Comparison of ENCODE assay signal across 12 cellular contexts in the genomic region with DNA sequence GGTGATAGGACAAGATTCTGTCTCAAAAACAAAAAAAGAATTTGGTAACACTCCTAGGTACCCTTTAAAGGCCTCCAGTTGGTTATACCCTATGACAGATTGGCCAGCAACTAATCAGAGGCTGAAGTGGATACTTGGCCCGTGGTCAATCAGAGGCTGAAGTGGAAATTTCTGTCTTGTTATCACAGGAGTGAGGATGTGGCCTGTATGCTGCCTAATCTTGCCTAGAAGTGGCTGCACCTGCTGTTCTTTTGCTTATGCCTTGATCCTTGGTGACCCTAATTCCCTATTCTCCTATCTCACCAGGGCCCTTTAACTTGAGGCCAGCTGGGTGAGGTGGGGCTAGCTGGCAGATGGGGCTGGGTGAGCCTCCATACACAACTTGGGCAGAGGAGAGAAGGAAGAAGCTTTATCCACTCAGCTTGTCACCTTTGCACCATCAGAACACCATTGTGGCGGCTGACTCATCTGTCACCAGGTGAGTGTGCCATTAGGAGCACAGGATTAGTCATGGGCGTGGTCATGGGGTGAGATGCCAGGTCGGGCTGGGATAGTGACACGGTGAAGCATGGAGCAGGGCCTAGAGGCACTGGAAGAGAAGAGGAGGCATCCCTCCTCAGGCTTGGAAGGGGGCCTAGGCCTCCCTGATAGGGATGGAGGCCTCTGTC. TPM values are rescaled to one million over a fixed set of nuclear protein-coding genes. Genes with fewer than 3 reads are reported as not detected.
DNase-seq lines count a peak whose midpoint lies in the region; ATAC-seq and TF ChIP-seq lines count a peak whose summit lies in the region.
"Had no signal": no experiment of that assay in that cellular context is flagged by ENCODE, and none has a peak within 500 bp of the region (broad histone marks: within the 10 kb centered on the region; RNA-seq: fewer than 3 reads in every experiment).

No MANE protein-coding gene starts in this region.

- DNase-seq in activated T-cell treated with anti-CD3 and anti-CD28 coated beads for 24 hours (ENCODE audit: low read depth) (peak; percentile 21), left lung (no peak), stomach (peak; percentile 68), HK-2 (ENCODE audit: unreplicated experiment) (no peak), NCI-H1048 (lab: John Stamatoyannopoulos, UW) (no peak)
- no peak for DNase-seq in activated T-cell treated with anti-CD3 and anti-CD28 coated beads, Interleukin-2, amount 50 U/mL, for 1 hour
- DNase-seq in activated CD8-positive, alpha-beta memory T cell treated with anti-CD3 and anti-CD28 coated beads, Interleukin-2, amount 50 U/mL, for 48 hours: peak; percentile 81
- DNase-seq: NCI-H1092 treated with DMSO at 0.1 percent for 48 hours, testis had no signal

- TF ChIP-seq CTCF in left lung (IDR thresholded peaks at IDR 0.05): no peak
- no peak for TF ChIP-seq CTCF in stomach (IDR thresholded peaks at IDR 0.05)

- ATAC-seq in left lung (peak; percentile 9), GM19397 (IDR thresholded peaks at IDR 0.05; ENCODE audit: unreplicated experiment) (no peak)

- H3K36me3 ChIP-seq in left lung (no peaks in the 10 kb centered on the region), stomach (no peaks in the 10 kb centered on the region)
- H3K36me3 ChIP-seq: BLaER1 treated with 17β-estradiol and CSF1 and Interleukin-3, amounts not matched to agents 10 nM and 100 nM; neutrophil had no signal

- intact Hi-C loops in left lung (cut with DNase I): no loop called here
- intact Hi-C loops in stomach (cut with DNase I; ENCODE audit: low total_unique reads): loop anchor here (10.0 kb wide), 1 partner anchor 406 kb away; no protein-coding TSS in a partner anchor

- WGBS in stomach, 5 donors: 52 to 74% (median 69%) methylated on average over 5 of the region's 5 CpGs

- H3K27me3 ChIP-seq in left lung (no peaks in the 10 kb centered on the region), stomach (no peaks in the 10 kb centered on the region)
- H3K27me3 ChIP-seq: BLaER1 treated with 17β-estradiol and CSF1 and Interleukin-3, amounts not matched to agents 10 nM and 100 nM; testis had no signal

- TF ChIP-seq POLR2A in stomach (IDR thresholded peaks at IDR 0.05): no peak

- H3K4me3 ChIP-seq in left lung (no peak overlapping the region), stomach (no peak overlapping the region)
- H3K4me3 ChIP-seq: BLaER1 treated with 17β-estradiol and CSF1 and Interleukin-3, amounts not matched to agents 10 nM and 100 nM; testis had no signal

- no peak overlapping the region for H3K27ac ChIP-seq in left lung
- peak overlapping the region in 4 of 5 donors; percentile 41 to 76 (median 58) for H3K27ac ChIP-seq in stomach
- H3K27ac ChIP-seq: BLaER1 treated with 17β-estradiol and CSF1 and Interleukin-3, amounts not matched to agents 10 nM and 100 nM; neutrophil; testis had no signal

- no peak for TF ChIP-seq EP300 in stomach (IDR thresholded peaks at IDR 0.05)

- H3K9me3 ChIP-seq in left lung: no peaks in the 10 kb centered on the region
- H3K9me3 ChIP-seq in stomach: no peaks in the 10 kb centered on the region
- H3K9me3 ChIP-seq: BLaER1 treated with 17β-estradiol and CSF1 and Interleukin-3, amounts not matched to agents 10 nM and 100 nM; neutrophil; testis had no signal

- H3K4me1 ChIP-seq in left lung (peaks cover 0 to 9% of the 10 kb centered on the region in 2 donors), stomach (peaks cover 4 to 27% (median 24%) of the 10 kb centered on the region in 4 donors)

RNA-seq across cellular contexts. Expression of gene SAR1B, which starts 41.5 kb away (rescaled TPM):
- 10 to 100 TPM; 66.9 to 75.3 TPM for total RNA-seq in left lung
- total RNA-seq in stomach: 10 to 100 TPM in 4 of 5 donors, 1 to 10 TPM in 1; 9.0 to 81.9 (median 47.2) TPM
- 10 to 100 TPM; 24.7 to 52.5 (median 25.4) TPM for polyA plus RNA-seq in stomach

RNA-seq across cellular contexts. Expression of gene SEC24A, which starts 57.5 kb away (rescaled TPM):
- total RNA-seq in left lung: 10 to 100 TPM; 26.7 to 26.9 TPM
- total RNA-seq in stomach: 10 to 100 TPM in 4 of 5 donors, 1 to 10 TPM in 1; 3.2 to 72.4 (median 39.3) TPM
- 1 to 10 TPM; 2.8 to 8.9 (median 8.3) TPM for polyA plus RNA-seq in stomach

Comparison
In these comparisons a context has a peak if more than half of its experiments do, and no peak if none do; other contexts are left out.
1. DNase-seq: peak in activated T-cell treated with anti-CD3 and anti-CD28 coated beads for 24 hours (single experiment), activated CD8-positive, alpha-beta memory T cell treated with anti-CD3 and anti-CD28 coated beads, Interleukin-2, amount 50 U/mL, for 48 hours (single experiment) and stomach (single experiment); none in activated T-cell treated with anti-CD3 and anti-CD28 coated beads, Interleukin-2, amount 50 U/mL, for 1 hour (single experiment), left lung (0 of 2), HK-2 (single experiment) and NCI-H1048 (single experiment).
2. H3K27ac ChIP-seq: peak in stomach (4 of 5); none in left lung (0 of 2).